12 cellular contexts compared by ENCODE assay signal in the genomic region with DNA sequence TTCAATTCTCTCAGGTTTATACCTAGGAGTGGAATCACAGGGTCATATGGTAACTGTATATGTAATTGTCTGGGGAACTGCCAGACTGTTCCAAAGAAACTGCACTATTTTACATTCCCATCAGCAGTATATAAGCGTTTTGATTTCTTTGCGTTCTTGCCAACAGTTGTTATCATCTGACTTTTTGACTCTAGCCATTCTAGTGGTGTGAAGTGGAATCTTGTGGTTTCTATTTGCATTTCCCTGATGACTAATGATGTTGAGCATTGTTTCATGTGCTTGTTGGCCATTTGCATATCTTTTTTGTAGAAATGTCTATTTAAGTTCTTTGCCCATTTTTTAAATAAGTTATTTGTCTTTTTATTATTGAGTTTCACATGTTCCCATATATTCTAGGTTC. TPM values are rescaled to one million over a fixed set of nuclear protein-coding genes. Genes with fewer than 3 reads are reported as not detected.
DNase-seq lines count a peak whose midpoint lies in the region; ATAC-seq and TF ChIP-seq lines count a peak whose summit lies in the region.
"Had no signal": no experiment of that assay in that cellular context is flagged by ENCODE, and none has a peak within 500 bp of the region (broad histone marks: within the 10 kb centered on the region; RNA-seq: fewer than 3 reads in every experiment).

No MANE protein-coding gene starts in this region.

- no peaks in the 10 kb centered on the region for H4K20me1 ChIP-seq in fibroblast of lung (ENCODE audit: control insufficient read depth, extremely low read depth, insufficient read depth, low read length)
- no peaks in the 10 kb centered on the region for H4K20me1 ChIP-seq in neural progenitor cell (ENCODE audit: low read depth)

- no peaks in the 10 kb centered on the region for H3K36me3 ChIP-seq in fibroblast of lung (ENCODE audit: control insufficient read depth, insufficient read depth, low read length)
- H3K36me3 ChIP-seq in neural progenitor cell, result no peaks in the 10 kb centered on the region

- H3K27ac Mint-ChIP-seq in activated CD8-positive, alpha-beta memory T cell treated with anti-CD3 and anti-CD28 coated beads, Interleukin-2, amount 10 ng/mL, durations not matched to agents 7 days and 5 days, result no peak overlapping the region
- no peak overlapping the region for H3K27ac Mint-ChIP-seq in stimulated activated effector memory CD8-positive, alpha-beta T cell treated with anti-CD3 and anti-CD28 coated beads, Interleukin-12 subunit alpha, Interleukin-12 subunit beta, amount 100 ng/mL, for 72 hours
- H3K27ac Mint-ChIP-seq in neural progenitor cell, result no peak overlapping the region

- H2AFZ ChIP-seq in fibroblast of lung (ENCODE audit: low read length) (no peak overlapping the region), neural progenitor cell (replicated peaks) (no peak overlapping the region)

- no peak for DNase-seq in activated CD8-positive, alpha-beta memory T cell treated with anti-CD3 and anti-CD28 coated beads, Interleukin-2, amount 10 ng/mL, durations not matched to agents 7 days and 5 days
- no peak for DNase-seq in activated CD8-positive, alpha-beta memory T cell treated with anti-CD3 and anti-CD28 coated beads, Interleukin-2, amount 50 U/mL, for 48 hours
- DNase-seq in RWPE1 (ENCODE audit: low spot score) (peak; percentile 3), fibroblast of lung (ENCODE audit: low read depth in 2 of 2) (peak; percentile 31 to 94), neural progenitor cell (ENCODE audit: low spot score) (no peak)
- DNase-seq in stimulated activated effector memory CD8-positive, alpha-beta T cell treated with anti-CD3 and anti-CD28 coated beads, Interleukin-12 subunit alpha, Interleukin-12 subunit beta, amount 100 ng/mL, for 72 hours (ENCODE audit: low spot score in 2 of 2), result no peak
- DNase-seq: activated effector memory CD4-positive, alpha-beta T cell treated with anti-CD3 and anti-CD28 coated beads, Interleukin-2, amount 50 U/mL, for 16 hours; KBM-7; stimulated activated CD4-positive, alpha-beta T cell treated with anti-CD3 and anti-CD28 coated beads, Interleukin-15, amount 100 ng/mL, for 24 hours had no signal

- no peaks in the 10 kb centered on the region for H3K79me2 ChIP-seq in fibroblast of lung (ENCODE audit: control insufficient read depth, insufficient read depth, low read length)
- no peaks in the 10 kb centered on the region for H3K79me2 ChIP-seq in neural progenitor cell (ENCODE audit: low read depth)

- no peak overlapping the region for H3K4me3 ChIP-seq in fibroblast of lung (replicated peaks in 1 of 4; ENCODE audit: control extremely low read depth in 1 of 4, insufficient read depth in 1 of 4, low read depth in 3 of 4, low read length in 4 of 4)
- no peak overlapping the region for H3K4me3 ChIP-seq in neural progenitor cell

- H3K9ac ChIP-seq in fibroblast of lung (ENCODE audit: insufficient read depth, low read length) (no peak overlapping the region), neural progenitor cell (no peak overlapping the region)

- H3K27ac ChIP-seq in RWPE1, result no peak overlapping the region
- no peak overlapping the region for H3K27ac ChIP-seq in fibroblast of lung (ENCODE audit: insufficient read depth, low read length)
- no peak overlapping the region for H3K27ac ChIP-seq in neural progenitor cell

- no peak for TF ChIP-seq CTCF in RWPE1 (conservative IDR thresholded peaks at IDR 0.05; ENCODE audit: low read depth)
- no peak for TF ChIP-seq CTCF in fibroblast of lung (conservative IDR thresholded peaks at IDR 0.05 in 1 of 2, IDR thresholded peaks at IDR 0.05 in 1 of 2; ENCODE audit: low read depth in 1 of 2, low read length in 2 of 2)
- no peak for TF ChIP-seq CTCF in neural progenitor cell (IDR thresholded peaks at IDR 0.05)

- H3K4me1 ChIP-seq in fibroblast of lung (ENCODE audit: control insufficient read depth, extremely low read depth, insufficient read depth, low read length), result no peaks in the 10 kb centered on the region
- no peaks in the 10 kb centered on the region for H3K4me1 ChIP-seq in neural progenitor cell

- POLR2A ChIA-PET in RWPE1 (lab: Yijun Ruan, JAX; ENCODE audit: low non-redundant PET), result no interaction called here

- H3K4me1 Mint-ChIP-seq in activated CD8-positive, alpha-beta memory T cell treated with anti-CD3 and anti-CD28 coated beads, Interleukin-2, amount 10 ng/mL, durations not matched to agents 7 days and 5 days, result peaks cover 9% of the 10 kb centered on the region
- H3K4me1 Mint-ChIP-seq in stimulated activated effector memory CD8-positive, alpha-beta T cell treated with anti-CD3 and anti-CD28 coated beads, Interleukin-12 subunit alpha, Interleukin-12 subunit beta, amount 100 ng/mL, for 72 hours, result peaks cover 12% of the 10 kb centered on the region
- no peaks in the 10 kb centered on the region for H3K4me1 Mint-ChIP-seq in neural progenitor cell

- no peak overlapping the region for H3K4me3 Mint-ChIP-seq in activated CD8-positive, alpha-beta memory T cell treated with anti-CD3 and anti-CD28 coated beads, Interleukin-2, amount 10 ng/mL, durations not matched to agents 7 days and 5 days
- no peak overlapping the region for H3K4me3 Mint-ChIP-seq in stimulated activated effector memory CD8-positive, alpha-beta T cell treated with anti-CD3 and anti-CD28 coated beads, Interleukin-12 subunit alpha, Interleukin-12 subunit beta, amount 100 ng/mL, for 72 hours
- H3K4me3 Mint-ChIP-seq in neural progenitor cell, result no peak overlapping the region

- no peaks in the 10 kb centered on the region for H3K27me3 ChIP-seq in fibroblast of lung (ENCODE audit: control insufficient read depth, insufficient read depth, low read length)
- H3K27me3 ChIP-seq in neural progenitor cell, result no peaks in the 10 kb centered on the region

- no peaks in the 10 kb centered on the region for H3K9me3 Mint-ChIP-seq in activated CD8-positive, alpha-beta memory T cell treated with anti-CD3 and anti-CD28 coated beads, Interleukin-2, amount 10 ng/mL, durations not matched to agents 7 days and 5 days (ENCODE audit: low read depth)
- H3K9me3 Mint-ChIP-seq in stimulated activated effector memory CD8-positive, alpha-beta T cell treated with anti-CD3 and anti-CD28 coated beads, Interleukin-12 subunit alpha, Interleukin-12 subunit beta, amount 100 ng/mL, for 72 hours, result no peaks in the 10 kb centered on the region
- H3K9me3 Mint-ChIP-seq in neural progenitor cell, result no peaks in the 10 kb centered on the region

- peak; percentile 27 for ATAC-seq in activated CD8-positive, alpha-beta memory T cell treated with anti-CD3 and anti-CD28 coated beads, Interleukin-2, amount 10 ng/mL, durations not matched to agents 7 days and 5 days
- ATAC-seq in stimulated activated effector memory CD8-positive, alpha-beta T cell treated with anti-CD3 and anti-CD28 coated beads, Interleukin-12 subunit alpha, Interleukin-12 subunit beta, amount 100 ng/mL, for 72 hours, result peak; percentile 67
- ATAC-seq in HG02973 (IDR thresholded peaks at IDR 0.05; ENCODE audit: unreplicated experiment) (no peak), GM19452 (IDR thresholded peaks at IDR 0.05; ENCODE audit: unreplicated experiment) (no peak)
- ATAC-seq: Right ventricle myocardium inferior had no signal

- CTCF ChIA-PET in activated CD8-positive, alpha-beta memory T cell treated with anti-CD3 and anti-CD28 coated beads, Interleukin-2, amount 10 ng/mL, durations not matched to agents 7 days and 5 days (lab: Charles Lee), result no interaction called here
- CTCF ChIA-PET in RWPE1 (lab: Yijun Ruan, JAX), result no interaction called here

- no peak overlapping the region for H3K4me2 ChIP-seq in fibroblast of lung (ENCODE audit: extremely low read depth, insufficient read depth, low read length)
- no peak overlapping the region for H3K4me2 ChIP-seq in neural progenitor cell

- no peaks in the 10 kb centered on the region for H3F3A ChIP-seq in neural progenitor cell (ENCODE audit: low read depth)

- no peaks in the 10 kb centered on the region for H3K27me3 Mint-ChIP-seq in activated CD8-positive, alpha-beta memory T cell treated with anti-CD3 and anti-CD28 coated beads, Interleukin-2, amount 10 ng/mL, durations not matched to agents 7 days and 5 days
- no peaks in the 10 kb centered on the region for H3K27me3 Mint-ChIP-seq in neural progenitor cell (ENCODE audit: insufficient read depth, low read depth)

- H3K9me3 ChIP-seq in fibroblast of lung (ENCODE audit: control insufficient read depth, insufficient read depth, low read depth, low read length) (no peaks in the 10 kb centered on the region), neural progenitor cell (ENCODE audit: low read depth) (no peaks in the 10 kb centered on the region)

- peaks cover 5% of the 10 kb centered on the region for H3K36me3 Mint-ChIP-seq in activated CD8-positive, alpha-beta memory T cell treated with anti-CD3 and anti-CD28 coated beads, Interleukin-2, amount 10 ng/mL, durations not matched to agents 7 days and 5 days
- H3K36me3 Mint-ChIP-seq in stimulated activated effector memory CD8-positive, alpha-beta T cell treated with anti-CD3 and anti-CD28 coated beads, Interleukin-12 subunit alpha, Interleukin-12 subunit beta, amount 100 ng/mL, for 72 hours, result no peaks in the 10 kb centered on the region
- peaks cover 5% of the 10 kb centered on the region for H3K36me3 Mint-ChIP-seq in neural progenitor cell

RNA-seq across cellular contexts. Expression of a gene that starts 44.3 kb away (rescaled TPM):
- total RNA-seq in activated CD8-positive, alpha-beta memory T cell treated with anti-CD3 and anti-CD28 coated beads, Interleukin-2, amount 10 ng/mL, durations not matched to agents 7 days and 5 days, result 100 to 1,000 TPM; 125 to 139 TPM
- total RNA-seq in fibroblast of lung (24.7 and 24.8 TPM in 2 replicates), neural progenitor cell (ENCODE audit: low replicate concordance) (9.7 and 11.0 TPM in 2 replicates)
- 28.8 and 31.8 TPM in 2 replicates for polyA plus RNA-seq in fibroblast of lung
- 18.7 and 19.9 TPM in 2 replicates for polyA plus RNA-seq in fibroblast of lung (2012)
- 33.7 and 50.9 TPM in 2 replicates for polyA minus RNA-seq in fibroblast of lung (ENCODE audit: low replicate concordance)

Comparison
In these comparisons a context has a peak if more than half of its experiments do, and no peak if none do; other contexts are left out.
1. ATAC-seq: peak in activated CD8-positive, alpha-beta memory T cell treated with anti-CD3 and anti-CD28 coated beads, Interleukin-2, amount 10 ng/mL, durations not matched to agents 7 days and 5 days (single experiment) and stimulated activated effector memory CD8-positive, alpha-beta T cell treated with anti-CD3 and anti-CD28 coated beads, Interleukin-12 subunit alpha, Interleukin-12 subunit beta, amount 100 ng/mL, for 72 hours (single experiment); none in HG02973 (single experiment) and GM19452 (single experiment).
2. DNase-seq: peak in RWPE1 (single experiment) and fibroblast of lung (2 of 2); none in activated CD8-positive, alpha-beta memory T cell treated with anti-CD3 and anti-CD28 coated beads, Interleukin-2, amount 10 ng/mL, durations not matched to agents 7 days and 5 days (single experiment), activated CD8-positive, alpha-beta memory T cell treated with anti-CD3 and anti-CD28 coated beads, Interleukin-2, amount 50 U/mL, for 48 hours (single experiment), stimulated activated effector memory CD8-positive, alpha-beta T cell treated with anti-CD3 and anti-CD28 coated beads, Interleukin-12 subunit alpha, Interleukin-12 subunit beta, amount 100 ng/mL, for 72 hours (0 of 2) and neural progenitor cell (single experiment).